Comparison of ENCODE assay signal across 1 cellular context in the genomic region with DNA sequence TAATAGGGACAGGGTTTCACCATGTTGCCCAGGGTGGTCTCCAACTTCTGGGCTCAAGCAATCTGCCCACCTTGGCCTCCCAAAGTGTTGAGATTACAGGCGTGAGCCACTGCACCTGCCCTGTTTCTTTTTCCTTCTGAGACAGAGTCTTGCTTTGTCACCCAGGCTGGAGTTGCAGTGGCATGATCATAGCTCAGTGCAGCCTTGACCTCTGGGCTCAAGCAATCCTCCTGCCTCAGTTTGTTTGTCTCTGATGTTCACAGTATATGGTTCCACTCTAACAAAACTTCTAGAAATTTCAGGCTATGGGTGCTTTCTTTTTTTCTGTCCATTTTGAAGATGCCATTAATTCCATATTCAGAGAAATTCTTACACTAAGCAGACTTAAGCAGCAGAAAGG.
A peak's percentile ranks its signal among the peaks of the same experiment; 100 is the strongest.
TF ChIP-seq lines count a peak whose summit lies in the region.

No MANE protein-coding gene starts in this region.

TF ChIP-seq in HepG2, 621 proteins besides CTCF, POLR2A, EP300 and RAD21:
- TF ChIP-seq, protein P1, sequence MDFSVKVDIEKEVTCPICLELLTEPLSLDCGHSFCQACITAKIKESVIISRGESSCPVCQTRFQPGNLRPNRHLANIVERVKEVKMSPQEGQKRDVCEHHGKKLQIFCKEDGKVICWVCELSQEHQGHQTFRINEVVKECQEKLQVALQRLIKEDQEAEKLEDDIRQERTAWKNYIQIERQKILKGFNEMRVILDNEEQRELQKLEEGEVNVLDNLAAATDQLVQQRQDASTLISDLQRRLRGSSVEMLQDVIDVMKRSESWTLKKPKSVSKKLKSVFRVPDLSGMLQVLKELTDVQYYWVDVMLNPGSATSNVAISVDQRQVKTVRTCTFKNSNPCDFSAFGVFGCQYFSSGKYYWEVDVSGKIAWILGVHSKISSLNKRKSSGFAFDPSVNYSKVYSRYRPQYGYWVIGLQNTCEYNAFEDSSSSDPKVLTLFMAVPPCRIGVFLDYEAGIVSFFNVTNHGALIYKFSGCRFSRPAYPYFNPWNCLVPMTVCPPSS (IDR thresholded peaks at IDR 0.05), result no peak
- peak; percentile 51; the same call in 1 of the 2 replicates for TF ChIP-seq HNF4A (CRISPR knock-in tag; IDR thresholded peaks at IDR 0.05)
- no peak for TF ChIP-seq ZNF530 (CRISPR knock-in tag; IDR thresholded peaks at IDR 0.05; ENCODE audit: low read depth)
- no peak for TF ChIP-seq ZNF138 (CRISPR knock-in tag; IDR thresholded peaks at IDR 0.05; ENCODE audit: low read depth)
- no peak for TF ChIP-seq FOXK2 (IDR thresholded peaks at IDR 0.05)
- TF ChIP-seq, protein P2, sequence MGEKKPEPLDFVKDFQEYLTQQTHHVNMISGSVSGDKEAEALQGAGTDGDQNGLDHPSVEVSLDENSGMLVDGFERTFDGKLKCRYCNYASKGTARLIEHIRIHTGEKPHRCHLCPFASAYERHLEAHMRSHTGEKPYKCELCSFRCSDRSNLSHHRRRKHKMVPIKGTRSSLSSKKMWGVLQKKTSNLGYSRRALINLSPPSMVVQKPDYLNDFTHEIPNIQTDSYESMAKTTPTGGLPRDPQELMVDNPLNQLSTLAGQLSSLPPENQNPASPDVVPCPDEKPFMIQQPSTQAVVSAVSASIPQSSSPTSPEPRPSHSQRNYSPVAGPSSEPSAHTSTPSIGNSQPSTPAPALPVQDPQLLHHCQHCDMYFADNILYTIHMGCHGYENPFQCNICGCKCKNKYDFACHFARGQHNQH (CRISPR knock-in tag; IDR thresholded peaks at IDR 0.05), result no peak
- TF ChIP-seq ZNF567 (CRISPR knock-in tag; IDR thresholded peaks at IDR 0.05; ENCODE audit: borderline replicate concordance), result no peak
- TF ChIP-seq ZFP90 (CRISPR knock-in tag; IDR thresholded peaks at IDR 0.05; ENCODE audit: borderline replicate concordance), result peak; percentile 70; the same call in 1 of the 2 replicates
- peak; percentile 64 for TF ChIP-seq ZNF629 (CRISPR knock-in tag; conservative IDR thresholded peaks at IDR 0.05)
- TF ChIP-seq, protein P3, sequence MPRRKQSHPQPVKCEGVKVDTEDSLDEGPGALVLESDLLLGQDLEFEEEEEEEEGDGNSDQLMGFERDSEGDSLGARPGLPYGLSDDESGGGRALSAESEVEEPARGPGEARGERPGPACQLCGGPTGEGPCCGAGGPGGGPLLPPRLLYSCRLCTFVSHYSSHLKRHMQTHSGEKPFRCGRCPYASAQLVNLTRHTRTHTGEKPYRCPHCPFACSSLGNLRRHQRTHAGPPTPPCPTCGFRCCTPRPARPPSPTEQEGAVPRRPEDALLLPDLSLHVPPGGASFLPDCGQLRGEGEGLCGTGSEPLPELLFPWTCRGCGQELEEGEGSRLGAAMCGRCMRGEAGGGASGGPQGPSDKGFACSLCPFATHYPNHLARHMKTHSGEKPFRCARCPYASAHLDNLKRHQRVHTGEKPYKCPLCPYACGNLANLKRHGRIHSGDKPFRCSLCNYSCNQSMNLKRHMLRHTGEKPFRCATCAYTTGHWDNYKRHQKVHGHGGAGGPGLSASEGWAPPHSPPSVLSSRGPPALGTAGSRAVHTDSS (CRISPR knock-in tag; conservative IDR thresholded peaks at IDR 0.05), result 0 out of 2 replicates have a peak, but pooled peaks have one; percentile 35
- no peak for TF ChIP-seq ZNF292 (CRISPR knock-in tag; IDR thresholded peaks at IDR 0.05; ENCODE audit: borderline replicate concordance, low read depth)
- TF ChIP-seq, protein P4, sequence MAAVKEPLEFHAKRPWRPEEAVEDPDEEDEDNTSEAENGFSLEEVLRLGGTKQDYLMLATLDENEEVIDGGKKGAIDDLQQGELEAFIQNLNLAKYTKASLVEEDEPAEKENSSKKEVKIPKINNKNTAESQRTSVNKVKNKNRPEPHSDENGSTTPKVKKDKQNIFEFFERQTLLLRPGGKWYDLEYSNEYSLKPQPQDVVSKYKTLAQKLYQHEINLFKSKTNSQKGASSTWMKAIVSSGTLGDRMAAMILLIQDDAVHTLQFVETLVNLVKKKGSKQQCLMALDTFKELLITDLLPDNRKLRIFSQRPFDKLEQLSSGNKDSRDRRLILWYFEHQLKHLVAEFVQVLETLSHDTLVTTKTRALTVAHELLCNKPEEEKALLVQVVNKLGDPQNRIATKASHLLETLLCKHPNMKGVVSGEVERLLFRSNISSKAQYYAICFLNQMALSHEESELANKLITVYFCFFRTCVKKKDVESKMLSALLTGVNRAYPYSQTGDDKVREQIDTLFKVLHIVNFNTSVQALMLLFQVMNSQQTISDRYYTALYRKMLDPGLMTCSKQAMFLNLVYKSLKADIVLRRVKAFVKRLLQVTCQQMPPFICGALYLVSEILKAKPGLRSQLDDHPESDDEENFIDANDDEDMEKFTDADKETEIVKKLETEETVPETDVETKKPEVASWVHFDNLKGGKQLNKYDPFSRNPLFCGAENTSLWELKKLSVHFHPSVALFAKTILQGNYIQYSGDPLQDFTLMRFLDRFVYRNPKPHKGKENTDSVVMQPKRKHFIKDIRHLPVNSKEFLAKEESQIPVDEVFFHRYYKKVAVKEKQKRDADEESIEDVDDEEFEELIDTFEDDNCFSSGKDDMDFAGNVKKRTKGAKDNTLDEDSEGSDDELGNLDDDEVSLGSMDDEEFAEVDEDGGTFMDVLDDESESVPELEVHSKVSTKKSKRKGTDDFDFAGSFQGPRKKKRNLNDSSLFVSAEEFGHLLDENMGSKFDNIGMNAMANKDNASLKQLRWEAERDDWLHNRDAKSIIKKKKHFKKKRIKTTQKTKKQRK (IDR thresholded peaks at IDR 0.05; ENCODE audit: low read length), result no peak
- TF ChIP-seq ZNF781 (CRISPR knock-in tag; IDR thresholded peaks at IDR 0.05; ENCODE audit: borderline replicate concordance, not compliant biosample characterization), result no peak
- TF ChIP-seq NR2F6 (IDR thresholded peaks at IDR 0.05), result peak; percentile 42; the same call in 1 of the 2 replicates
- peak; percentile 57 for TF ChIP-seq NR2F6 (CRISPR knock-in tag; IDR thresholded peaks at IDR 0.05)
- no peak for TF ChIP-seq GATA4 (IDR thresholded peaks at IDR 0.05; ENCODE audit: borderline replicate concordance, low read depth)
- TF ChIP-seq, protein P5, sequence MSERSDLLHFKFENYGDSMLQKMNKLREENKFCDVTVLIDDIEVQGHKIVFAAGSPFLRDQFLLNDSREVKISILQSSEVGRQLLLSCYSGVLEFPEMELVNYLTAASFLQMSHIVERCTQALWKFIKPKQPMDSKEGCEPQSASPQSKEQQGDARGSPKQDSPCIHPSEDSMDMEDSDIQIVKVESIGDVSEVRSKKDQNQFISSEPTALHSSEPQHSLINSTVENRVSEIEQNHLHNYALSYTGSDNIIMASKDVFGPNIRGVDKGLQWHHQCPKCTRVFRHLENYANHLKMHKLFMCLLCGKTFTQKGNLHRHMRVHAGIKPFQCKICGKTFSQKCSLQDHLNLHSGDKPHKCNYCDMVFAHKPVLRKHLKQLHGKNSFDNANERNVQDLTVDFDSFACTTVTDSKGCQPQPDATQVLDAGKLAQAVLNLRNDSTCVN (CRISPR knock-in tag; IDR thresholded peaks at IDR 0.05; ENCODE audit: borderline replicate concordance), result no peak
